13 cellular contexts compared by ENCODE assay signal in the genomic region with DNA sequence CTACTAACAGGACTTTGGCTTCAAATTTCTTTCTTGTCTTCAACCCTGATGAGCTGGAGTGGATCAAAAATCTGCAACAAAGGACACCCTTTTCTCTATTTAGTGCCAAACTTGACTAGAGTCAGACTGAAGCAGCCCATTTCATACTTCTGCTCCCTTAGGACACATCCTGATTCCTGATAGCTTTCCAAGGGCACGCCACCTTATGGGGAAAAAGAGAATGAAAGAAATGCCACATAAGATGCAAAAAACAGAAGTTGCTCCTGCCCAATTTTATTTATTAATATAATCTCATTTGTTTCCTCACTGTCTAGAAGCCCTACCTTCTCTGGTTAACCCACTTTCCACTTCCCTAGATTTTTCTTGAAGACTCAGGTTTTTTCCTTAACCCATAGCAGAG.
DNase-seq lines count a peak whose midpoint lies in the region; ATAC-seq and TF ChIP-seq lines count a peak whose summit lies in the region.
"Had no signal": no experiment of that assay in that cellular context is flagged by ENCODE, and none has a peak within 500 bp of the region (broad histone marks: within the 10 kb centered on the region; RNA-seq: fewer than 3 reads in every experiment).

No MANE protein-coding gene starts in this region.

- WGBS in endodermal cell (ENCODE audit: insufficient coverage in 1 of 2, insufficient read length in 1 of 2), 2 experiments, result 33% methylated on average over 1 of the region's 1 CpG; no CpG with 5 or more reads in 1 of the 2 experiments
- 43 to 45% methylated on average over 1 of the region's 1 CpG for WGBS in lower leg skin, 2 donors

- H3K9me3 Mint-ChIP-seq in endodermal cell, result no peaks in the 10 kb centered on the region
- H3K9me3 Mint-ChIP-seq in osteocyte (ENCODE audit: unreplicated experiment), result no peaks in the 10 kb centered on the region
- H3K9me3 Mint-ChIP-seq: natural killer cell treated with Interleukin-12 subunit alpha and Interleukin-12 subunit beta and Interleukin-15 and Interleukin-18, amount 100 ng/mL, for 72 hours had no signal

- H3K27me3 Mint-ChIP-seq in endodermal cell (ENCODE audit: insufficient read depth) (no peaks in the 10 kb centered on the region), osteocyte (ENCODE audit: unreplicated experiment) (peaks cover 36% of the 10 kb centered on the region)

- intact Hi-C loops in lower leg skin (cut with DNase I; ENCODE audit: low total_unique reads), result no loop called here

- H3K4me3 ChIP-seq in endodermal cell (ENCODE audit: low read length) (no peak overlapping the region), lower leg skin (ENCODE audit: low read depth, poor library complexity, severe bottlenecking) (no peak overlapping the region)

- H3K9me3 ChIP-seq in endodermal cell (ENCODE audit: control insufficient read depth, low read length), result no peaks in the 10 kb centered on the region

- no peak overlapping the region for H3K9ac ChIP-seq in endodermal cell (ENCODE audit: extremely low read depth, low read length, poor library complexity, severe bottlenecking)
- H3K9ac ChIP-seq: KMS-11 had no signal

- no peak for TF ChIP-seq POLR2A in lower leg skin (IDR thresholded peaks at IDR 0.05)

- H3K36me3 ChIP-seq in endodermal cell (ENCODE audit: control insufficient read depth, insufficient read depth, low read length), result no peaks in the 10 kb centered on the region

- H3K4me1 Mint-ChIP-seq in endodermal cell, result no peaks in the 10 kb centered on the region
- no peaks in the 10 kb centered on the region for H3K4me1 Mint-ChIP-seq in osteocyte (ENCODE audit: unreplicated experiment)

- H3K4me3 Mint-ChIP-seq in endodermal cell (no peak overlapping the region), osteocyte (ENCODE audit: unreplicated experiment) (no peak overlapping the region)
- H3K4me3 Mint-ChIP-seq: natural killer cell treated with Interleukin-12 subunit alpha and Interleukin-12 subunit beta and Interleukin-15 and Interleukin-18, amount 100 ng/mL, for 72 hours had no signal

- DNase-seq in DMS 273 (lab: John Stamatoyannopoulos, UW; ENCODE audit: unreplicated experiment) (peak; percentile 45), DMS 273 treated with DMSO at 0.1 percent for 48 hours (lab: John Stamatoyannopoulos, UW) (no peak), NCI-H226 (peak; percentile 3), endodermal cell (no peak), osteocyte (ENCODE audit: extremely low spot score, unreplicated experiment) (no peak), lower leg skin (ENCODE audit: low spot score in 2 of 2) (no peak)
- DNase-seq: 8988T, activated T-cell treated with anti-CD3 and anti-CD28 coated beads for 4 hours, cortex of kidney had no signal

- H3K36me3 Mint-ChIP-seq in endodermal cell (ENCODE audit: low read depth) (no peaks in the 10 kb centered on the region), osteocyte (ENCODE audit: unreplicated experiment) (no peaks in the 10 kb centered on the region)
- H3K36me3 Mint-ChIP-seq: natural killer cell treated with Interleukin-12 subunit alpha and Interleukin-12 subunit beta and Interleukin-15 and Interleukin-18, amount 100 ng/mL, for 72 hours had no signal

- H3K4me1 ChIP-seq in endodermal cell (ENCODE audit: control insufficient read depth, insufficient read depth, low read length), result no peaks in the 10 kb centered on the region

- H3K27me3 ChIP-seq in endodermal cell (ENCODE audit: control insufficient read depth, insufficient read depth, low read length, poor library complexity, severe bottlenecking), result no peaks in the 10 kb centered on the region

- H3K27ac ChIP-seq in endodermal cell (ENCODE audit: low read depth, low read length), result no peak overlapping the region
- H3K27ac ChIP-seq: KMS-11 had no signal

- H3K27ac Mint-ChIP-seq in endodermal cell (no peak overlapping the region), osteocyte (ENCODE audit: unreplicated experiment) (no peak overlapping the region)
- H3K27ac Mint-ChIP-seq: natural killer cell treated with Interleukin-12 subunit alpha and Interleukin-12 subunit beta and Interleukin-15 and Interleukin-18, amount 100 ng/mL, for 72 hours had no signal

- TF ChIP-seq CTCF in endodermal cell (conservative IDR thresholded peaks at IDR 0.05) (peak; percentile 76), osteocyte (IDR thresholded peaks at IDR 0.05) (peak; percentile 25), lower leg skin (IDR thresholded peaks at IDR 0.05) (no peak)

- ATAC-seq in HG03097 (IDR thresholded peaks at IDR 0.05; ENCODE audit: low FRiP score, unreplicated experiment) (no peak), HG02642 (IDR thresholded peaks at IDR 0.05; ENCODE audit: poor library complexity, unreplicated experiment) (no peak)
- ATAC-seq: natural killer cell treated with Interleukin-12 subunit alpha and Interleukin-12 subunit beta and Interleukin-15 and Interleukin-18, amount 100 ng/mL, for 72 hours had no signal

Comparison
In these comparisons a context has a peak if more than half of its experiments do, and no peak if none do; other contexts are left out.
1. DNase-seq: peak in DMS 273 (single experiment) and NCI-H226 (single experiment); none in DMS 273 treated with DMSO at 0.1 percent for 48 hours (single experiment), endodermal cell (single experiment), osteocyte (single experiment) and lower leg skin (0 of 2).
2. CTCF ChIP-seq: peak in endodermal cell (single experiment) and osteocyte (single experiment); none in lower leg skin (0 of 3).